Comparison of ENCODE assay signal across 3 cellular contexts in genomic region chr7:13115829-13116228, GRCh38.
TF ChIP-seq lines count a peak whose summit lies in the region.

No MANE protein-coding gene starts in this region.

TF ChIP-seq in A549, 52 proteins besides CTCF, POLR2A, EP300 and RAD21:
- TF ChIP-seq NR3C1 (IDR thresholded peaks at IDR 0.05) (no peak), MAFK (IDR thresholded peaks at IDR 0.05; ENCODE audit: partially characterized antibody) (peak; percentile 86), POLR2AphosphoS2 (conservative IDR thresholded peaks at IDR 0.05; ENCODE audit: low read length) (no peak)

TF ChIP-seq in HCT116, 20 proteins besides CTCF, POLR2A, EP300 and RAD21:
- no peak for TF ChIP-seq ZBTB33 (IDR thresholded peaks at IDR 0.05; ENCODE audit: extremely low read depth, insufficient replicate concordance, low read length)
- TF ChIP-seq CBX3 (IDR thresholded peaks at IDR 0.05; ENCODE audit: low read depth), result no peak
- no peak for TF ChIP-seq SRF (IDR thresholded peaks at IDR 0.05; ENCODE audit: low read depth)
- TF ChIP-seq EGR1 (IDR thresholded peaks at IDR 0.05; ENCODE audit: low read depth), result no peak
- TF ChIP-seq TCF7L2 (IDR thresholded peaks at IDR 0.05; ENCODE audit: borderline replicate concordance, extremely low read depth, insufficient read depth, insufficient read length), result no peak
- TF ChIP-seq FOSL1 (IDR thresholded peaks at IDR 0.05; ENCODE audit: low read depth), result no peak
- no peak for TF ChIP-seq MAX (IDR thresholded peaks at IDR 0.05)
- TF ChIP-seq REST (IDR thresholded peaks at IDR 0.05; ENCODE audit: low read depth), result no peak
- TF ChIP-seq CEBPB (IDR thresholded peaks at IDR 0.05; ENCODE audit: low read depth), result no peak
TF ChIP-seq in HCT116: peak in this region for 0.

TF ChIP-seq in K562, 482 proteins besides CTCF, POLR2A, EP300 and RAD21:
- TF ChIP-seq GTF2E2 (tag; IDR thresholded peaks at IDR 0.05), result no peak
- peak; percentile 68 for TF ChIP-seq MAFF (IDR thresholded peaks at IDR 0.05; ENCODE audit: low read length)
- peak; percentile 91 for TF ChIP-seq ZNF316 (IDR thresholded peaks at IDR 0.05)
- no peak for TF ChIP-seq ELF1 (tag; IDR thresholded peaks at IDR 0.05)
- no peak for TF ChIP-seq ZNF124 (CRISPR knock-in tag; IDR thresholded peaks at IDR 0.05)
- no peak for TF ChIP-seq ZNF253 (CRISPR knock-in tag; conservative IDR thresholded peaks at IDR 0.05)
- TF ChIP-seq ZNF707 (CRISPR knock-in tag; conservative IDR thresholded peaks at IDR 0.05), result no peak
- no peak for TF ChIP-seq DPF2 (IDR thresholded peaks at IDR 0.05)
- peak; percentile 57; the same call in 1 of the 2 replicates for TF ChIP-seq MAFK (IDR thresholded peaks at IDR 0.05; ENCODE audit: low read length)
- TF ChIP-seq C11orf30 (IDR thresholded peaks at IDR 0.05; ENCODE audit: low read depth), result peak; percentile 90
- no peak for TF ChIP-seq ZNF3 (CRISPR knock-in tag; IDR thresholded peaks at IDR 0.05)
- TF ChIP-seq NR2F6 (CRISPR knock-in tag; IDR thresholded peaks at IDR 0.05), result no peak
- no peak for TF ChIP-seq SMARCA5 (IDR thresholded peaks at IDR 0.05)
- TF ChIP-seq U2AF2 (optimal IDR thresholded peaks at IDR 0.05; ENCODE audit: low read depth, low read length), result no peak
- peak; percentile 85 for TF ChIP-seq MAFG (tag; conservative IDR thresholded peaks at IDR 0.05)
- no peak for TF ChIP-seq ZNF584 (CRISPR knock-in tag; IDR thresholded peaks at IDR 0.05; ENCODE audit: low read depth)
- no peak for TF ChIP-seq ZNF274 (IDR thresholded peaks at IDR 0.05; ENCODE audit: borderline replicate concordance, low read depth, low read length)
- no peak for TF ChIP-seq ILF3 (IDR thresholded peaks at IDR 0.05; ENCODE audit: borderline replicate concordance)
